ENCODE assay signal across 22 cellular contexts in the genomic region with DNA sequence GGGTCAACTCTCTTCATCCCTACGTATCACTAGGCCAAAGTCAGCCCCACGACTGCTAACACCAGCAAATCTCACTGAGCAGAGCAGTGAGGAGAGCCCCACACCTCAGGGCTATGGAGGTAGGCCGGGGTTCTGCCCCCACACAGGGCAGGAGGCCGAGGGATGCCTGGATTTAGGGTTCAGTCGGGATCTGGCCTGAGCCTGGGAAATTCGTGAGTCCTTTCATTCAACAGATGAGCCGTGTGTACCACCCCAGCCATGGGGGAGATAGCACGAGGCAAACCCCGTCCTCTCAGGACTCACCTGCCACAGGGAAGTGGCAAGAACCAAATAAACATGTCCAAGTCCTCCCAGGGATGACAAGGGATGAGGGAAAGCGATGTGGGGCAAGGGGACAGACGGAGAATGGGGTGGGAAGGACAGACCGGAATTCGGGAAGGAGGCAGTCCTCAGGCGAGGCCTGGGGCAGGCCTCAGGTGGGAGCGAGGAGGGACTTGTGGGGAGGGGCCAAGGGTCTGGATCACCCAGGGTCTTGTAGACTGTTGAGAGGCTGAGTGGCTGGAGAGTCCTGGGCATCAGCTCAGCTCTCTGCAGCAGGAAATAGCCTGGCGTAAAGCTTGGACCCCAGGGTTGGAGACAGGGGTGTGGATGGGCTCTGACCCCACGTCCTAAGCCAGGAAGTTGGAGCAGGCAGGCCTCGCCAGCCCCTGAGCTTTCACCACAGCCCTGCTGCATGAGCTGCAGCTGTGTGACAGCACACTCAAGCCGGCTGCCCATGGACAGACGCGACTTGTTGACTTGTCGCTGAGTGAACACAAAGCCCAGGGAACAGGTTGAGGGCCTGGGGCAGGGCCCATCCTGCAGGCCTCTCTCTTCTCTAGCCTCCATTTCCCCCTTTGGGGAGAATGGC. TPM values are rescaled to one million over a fixed set of nuclear protein-coding genes. Genes with fewer than 3 reads are reported as not detected.
DNase-seq lines count a peak whose midpoint lies in the region; ATAC-seq, FAIRE-seq and TF ChIP-seq lines count a peak whose summit lies in the region.
"Had no signal": no experiment of that assay in that cellular context is flagged by ENCODE, and none has a peak within 500 bp of the region (broad histone marks: within the 10 kb centered on the region; RNA-seq: fewer than 3 reads in every experiment).

No MANE protein-coding gene starts in this region.

- peak overlapping the region; percentile 45; the same call in 1 of the 3 replicates for H3K4me2 ChIP-seq in A549

- FAIRE-seq in A549 (lab: Jason Lieb, UNC) (no peak), HTR-8/SVneo (lab: Jason Lieb, UNC) (peak; percentile 66)
- FAIRE-seq: D721Med, G401.6, GM12891, RCC 7860 had no signal

- intact Hi-C loops in activated T-helper 1 cell treated with anti-CD3 and anti-CD28 coated beads, Interleukin-12 subunit alpha, Interleukin-12 subunit beta, Interleukin-2, Interleukin-4 antibody, amounts not matched to agents 30 ng/mL and 10 ng/mL and 1 ng/mL, durations not matched to agents 14 hours and 24 hours and 36 hours (cut with micrococcal nuclease) = no loop called here

- CTCF ChIA-PET in A549 (lab: Yijun Ruan, JAX) = interaction anchor here (0.8 to 13.6 kb wide), 2 partner anchors 35 to 51 kb away, joined by 3 to 110 read pairs; no protein-coding TSS in a partner anchor

- ATAC-seq in A549 = no peak
- ATAC-seq: CD8-positive, alpha-beta T cell had no signal

- TF ChIP-seq EP300 in A549 (IDR thresholded peaks at IDR 0.05) = no peak

- TF ChIP-seq CTCF in A549 (IDR thresholded peaks at IDR 0.05) = no peak
- TF ChIP-seq CTCF in endothelial cell (IDR thresholded peaks at IDR 0.05; ENCODE audit: unreplicated experiment) = no peak

- peak overlapping the region; percentile 75 to 85 for H3K27ac ChIP-seq in A549
- H3K27ac ChIP-seq: SJCRH30 had no signal

- H3K27me3 Mint-ChIP-seq in endothelial cell (ENCODE audit: unreplicated experiment) = peaks cover 18% of the 10 kb centered on the region
- H3K27me3 Mint-ChIP-seq in activated T-helper 1 cell treated with anti-CD3 and anti-CD28 coated beads, Interleukin-12 subunit alpha, Interleukin-12 subunit beta, Interleukin-2, Interleukin-4 antibody, amounts not matched to agents 30 ng/mL and 10 ng/mL and 1 ng/mL, durations not matched to agents 14 hours and 24 hours and 36 hours (ENCODE audit: insufficient read depth) = peaks cover 6% of the 10 kb centered on the region
- H3K27me3 Mint-ChIP-seq: B cell had no signal

- no peak overlapping the region for H3K4me3 ChIP-seq in A549
- no peak overlapping the region for H3K4me3 ChIP-seq in mucosa of stomach (ENCODE audit: low read length)
- H3K4me3 ChIP-seq: SJCRH30 had no signal

- DNase-seq in A549 (ENCODE audit: low read depth in 1 of 2, low spot score in 1 of 2) (no peak), HTR-8/SVneo (ENCODE audit: insufficient read length, low spot score) (no peak), endothelial cell (ENCODE audit: low spot score) (no peak), NCI-H2029 (lab: John Stamatoyannopoulos, UW) (no peak), NCI-H774 (lab: John Stamatoyannopoulos, UW) (no peak), NOMO-1 treated with dmso at 0.1 percent for 144 hours (lab: John Stamatoyannopoulos, UW; ENCODE audit: unreplicated experiment) (no peak)
- DNase-seq in activated T-helper 1 cell treated with anti-CD3 and anti-CD28 coated beads, Interleukin-12 subunit alpha, Interleukin-12 subunit beta, Interleukin-2, Interleukin-4 antibody, amounts not matched to agents 30 ng/mL and 10 ng/mL and 1 ng/mL, durations not matched to agents 14 hours and 24 hours and 36 hours (ENCODE audit: low spot score) = no peak
- DNase-seq: DMS79 treated with DMSO at 0.1 percent for 48 hours, KG1, NCI-H1092 treated with DMSO at 0.1 percent for 48 hours, NCI-H1694, NCI-H446, NCI-H748 treated with DMSO at 0.1 percent for 48 hours, SJCRH30 had no signal

- peaks cover 4% of the 10 kb centered on the region for H3K36me3 Mint-ChIP-seq in endothelial cell (ENCODE audit: low read depth, unreplicated experiment)
- H3K36me3 Mint-ChIP-seq in activated T-helper 1 cell treated with anti-CD3 and anti-CD28 coated beads, Interleukin-12 subunit alpha, Interleukin-12 subunit beta, Interleukin-2, Interleukin-4 antibody, amounts not matched to agents 30 ng/mL and 10 ng/mL and 1 ng/mL, durations not matched to agents 14 hours and 24 hours and 36 hours (ENCODE audit: low read depth) = no peaks in the 10 kb centered on the region
- H3K36me3 Mint-ChIP-seq: CD8-positive, alpha-beta T cell had no signal

- H3K4me1 ChIP-seq in A549 (peaks cover 30% of the 10 kb centered on the region), mucosa of stomach (ENCODE audit: control insufficient read depth, insufficient read depth, low read length) (peaks cover 57% of the 10 kb centered on the region)
- H3K4me1 ChIP-seq: SJCRH30 had no signal

- TF ChIP-seq POLR2A in A549 (IDR thresholded peaks at IDR 0.05; ENCODE audit: low read length) = no peak

- no peaks in the 10 kb centered on the region for H3K27me3 ChIP-seq in mucosa of stomach (ENCODE audit: control insufficient read depth, insufficient read depth, low read length)

- no peaks in the 10 kb centered on the region for H3K9me3 ChIP-seq in A549
- H3K9me3 ChIP-seq in mucosa of stomach (ENCODE audit: control insufficient read depth, low read length) = no peaks in the 10 kb centered on the region
- H3K9me3 ChIP-seq: SJCRH30 had no signal

- no peak for TF ChIP-seq RAD21 in A549 (conservative IDR thresholded peaks at IDR 0.05 in 1 of 2, IDR thresholded peaks at IDR 0.05 in 1 of 2)

- H3K9ac ChIP-seq in mucosa of stomach (ENCODE audit: low read length) = peak overlapping the region; percentile 27

- no peak overlapping the region for H3K4me3 Mint-ChIP-seq in endothelial cell (ENCODE audit: unreplicated experiment)
- no peak overlapping the region for H3K4me3 Mint-ChIP-seq in activated T-helper 1 cell treated with anti-CD3 and anti-CD28 coated beads, Interleukin-12 subunit alpha, Interleukin-12 subunit beta, Interleukin-2, Interleukin-4 antibody, amounts not matched to agents 30 ng/mL and 10 ng/mL and 1 ng/mL, durations not matched to agents 14 hours and 24 hours and 36 hours
- H3K4me3 Mint-ChIP-seq: B cell; CD8-positive, alpha-beta T cell had no signal

- H3K27ac Mint-ChIP-seq in endothelial cell (ENCODE audit: unreplicated experiment) = peak overlapping the region; percentile 36
- no peak overlapping the region for H3K27ac Mint-ChIP-seq in activated T-helper 1 cell treated with anti-CD3 and anti-CD28 coated beads, Interleukin-12 subunit alpha, Interleukin-12 subunit beta, Interleukin-2, Interleukin-4 antibody, amounts not matched to agents 30 ng/mL and 10 ng/mL and 1 ng/mL, durations not matched to agents 14 hours and 24 hours and 36 hours
- H3K27ac Mint-ChIP-seq: B cell; CD8-positive, alpha-beta T cell had no signal

- H3K9me3 Mint-ChIP-seq in endothelial cell (ENCODE audit: unreplicated experiment) = no peaks in the 10 kb centered on the region
- no peaks in the 10 kb centered on the region for H3K9me3 Mint-ChIP-seq in activated T-helper 1 cell treated with anti-CD3 and anti-CD28 coated beads, Interleukin-12 subunit alpha, Interleukin-12 subunit beta, Interleukin-2, Interleukin-4 antibody, amounts not matched to agents 30 ng/mL and 10 ng/mL and 1 ng/mL, durations not matched to agents 14 hours and 24 hours and 36 hours
- H3K9me3 Mint-ChIP-seq: CD8-positive, alpha-beta T cell had no signal

- POLR2A ChIA-PET in A549 (lab: Yijun Ruan, JAX) = no interaction called here

- H3K36me3 ChIP-seq in mucosa of stomach (ENCODE audit: control insufficient read depth, insufficient read depth, low read length) = no peaks in the 10 kb centered on the region
- H3K36me3 ChIP-seq: SJCRH30 had no signal

- WGBS in A549 (ENCODE audit: missing lambda C conversion rate) = 86% methylated on average over 22 of the region's 22 CpGs

- peaks cover 5% of the 10 kb centered on the region for H3K4me1 Mint-ChIP-seq in endothelial cell (ENCODE audit: unreplicated experiment)
- peaks cover 4% of the 10 kb centered on the region for H3K4me1 Mint-ChIP-seq in activated T-helper 1 cell treated with anti-CD3 and anti-CD28 coated beads, Interleukin-12 subunit alpha, Interleukin-12 subunit beta, Interleukin-2, Interleukin-4 antibody, amounts not matched to agents 30 ng/mL and 10 ng/mL and 1 ng/mL, durations not matched to agents 14 hours and 24 hours and 36 hours (ENCODE audit: low read depth)

TF ChIP-seq in A549, 52 proteins besides CTCF, POLR2A, EP300 and RAD21 (continues in another document):
- TF ChIP-seq MYC (IDR thresholded peaks at IDR 0.05; ENCODE audit: borderline replicate concordance, low read length) = no peak
- TF ChIP-seq, protein P1, sequence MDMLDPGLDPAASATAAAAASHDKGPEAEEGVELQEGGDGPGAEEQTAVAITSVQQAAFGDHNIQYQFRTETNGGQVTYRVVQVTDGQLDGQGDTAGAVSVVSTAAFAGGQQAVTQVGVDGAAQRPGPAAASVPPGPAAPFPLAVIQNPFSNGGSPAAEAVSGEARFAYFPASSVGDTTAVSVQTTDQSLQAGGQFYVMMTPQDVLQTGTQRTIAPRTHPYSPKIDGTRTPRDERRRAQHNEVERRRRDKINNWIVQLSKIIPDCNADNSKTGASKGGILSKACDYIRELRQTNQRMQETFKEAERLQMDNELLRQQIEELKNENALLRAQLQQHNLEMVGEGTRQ (IDR thresholded peaks at IDR 0.05) = no peak
- no peak for TF ChIP-seq FOSL2 (IDR thresholded peaks at IDR 0.05)
- no peak for TF ChIP-seq FOSL2 (CRISPR knock-in tag; IDR thresholded peaks at IDR 0.05)
- no peak for TF ChIP-seq SMC3 (IDR thresholded peaks at IDR 0.05)

RNA-seq across cellular contexts. Expression of a gene that starts 7.9 kb away (rescaled TPM):
- polyA plus RNA-seq in A549 (2011; rRNA removed) = 11.0 and 12.8 TPM in 2 replicates
- 11.1 and 15.8 TPM in 2 replicates for polyA plus RNA-seq in A549 (2012; cell fraction: cytosol; rRNA removed)
- polyA plus RNA-seq in A549 (2012; cell fraction: nucleus; rRNA removed) = 38.5 and 42.5 TPM in 2 replicates
- polyA plus RNA-seq in A549 (2017; fragmentation: RNase III; extraction: RNeasy Plus Mini Kit Qiagen cat#74134 plus additional on column Dnase treatment) = 19.8 to 22.0 TPM (median 20.5 TPM) in 3 replicates
- 18.1 and 22.7 TPM in 2 replicates for polyA minus RNA-seq in A549 (2011; rRNA and poly(A)+ RNA removed)
- 1.6 TPM for total RNA-seq in endothelial cell (ENCODE audit: unreplicated experiment)
- total RNA-seq in activated T-helper 1 cell treated with anti-CD3 and anti-CD28 coated beads, Interleukin-12 subunit alpha, Interleukin-12 subunit beta, Interleukin-2, Interleukin-4 antibody, amounts not matched to agents 30 ng/mL and 10 ng/mL and 1 ng/mL, durations not matched to agents 14 hours and 24 hours and 36 hours = 13.0 and 13.2 TPM in 2 replicates

RNA-seq across cellular contexts. Expression of a gene that starts 34.3 kb away (rescaled TPM):
- 0.19 and 0.25 TPM in 2 replicates for polyA plus RNA-seq in A549 (2011; rRNA removed)
- 0.15 and 0.19 TPM in 2 replicates for polyA plus RNA-seq in A549 (2012; cell fraction: cytosol; rRNA removed)
- polyA plus RNA-seq in A549 (2012; cell fraction: nucleus; rRNA removed) = 0.43 and 0.60 TPM in 2 replicates
- 0.17 to 0.31 TPM (median 0.19 TPM) in 3 replicates for polyA plus RNA-seq in A549 (2017; fragmentation: RNase III; extraction: RNeasy Plus Mini Kit Qiagen cat#74134 plus additional on column Dnase treatment)
- 0.08 and 0.24 TPM in 2 replicates for polyA minus RNA-seq in A549 (2011; rRNA and poly(A)+ RNA removed)
- 50.2 TPM for total RNA-seq in endothelial cell (ENCODE audit: unreplicated experiment)
- total RNA-seq in activated T-helper 1 cell treated with anti-CD3 and anti-CD28 coated beads, Interleukin-12 subunit alpha, Interleukin-12 subunit beta, Interleukin-2, Interleukin-4 antibody, amounts not matched to agents 30 ng/mL and 10 ng/mL and 1 ng/mL, durations not matched to agents 14 hours and 24 hours and 36 hours = 10.2 and 13.3 TPM in 2 replicates
- total RNA-seq: MCF 10A had no signal
